8 cellular contexts compared by ENCODE assay signal in genomic region chr4:77385124-77385969, GRCh38.
DNase-seq lines count a peak whose midpoint lies in the region; ATAC-seq and TF ChIP-seq lines count a peak whose summit lies in the region.

No MANE protein-coding gene starts in this region.

- TF ChIP-seq CTCF in LNCAP (IDR thresholded peaks at IDR 0.05) (peak; percentile 84), sigmoid colon (IDR thresholded peaks at IDR 0.05) (peak; percentile 33 to 77 (median 74))

- DNase-seq in DMS114 treated with DMSO at 0.1 percent for 48 hours (lab: John Stamatoyannopoulos, UW; ENCODE audit: unreplicated experiment) (peak; percentile 4), SW480 (ENCODE audit: low spot score) (peak; percentile 40), anterior cingulate cortex (lab: John Stamatoyannopoulos, UW) (peak in 55 of 58 donors; percentile 1 to 72 (median 34)), hepatic stellate cell (ENCODE audit: low spot score) (peak; percentile 34), sigmoid colon (peak; percentile 70)

- intact Hi-C loops in sigmoid colon (cut with DNase I) = loop anchor here (2.0 kb wide), 3 partner anchors 215 to 313 kb away; no protein-coding TSS in a partner anchor

- 3 to 18% methylated on average over 4 of the region's 4 CpGs for WGBS in sigmoid colon, 2 donors

- TF ChIP-seq POLR2A in sigmoid colon (IDR thresholded peaks at IDR 0.05) = no peak

- H3K9me3 ChIP-seq in sigmoid colon = no peaks in the 10 kb centered on the region

- no peaks in the 10 kb centered on the region for H3K27me3 ChIP-seq in sigmoid colon

- peak; percentile 71 for ATAC-seq in GM21515 (IDR thresholded peaks at IDR 0.05; ENCODE audit: unreplicated experiment)
- no peak for ATAC-seq in GM21423 (IDR thresholded peaks at IDR 0.05; ENCODE audit: unreplicated experiment)

- no peak overlapping the region for H3K27ac ChIP-seq in sigmoid colon

- H3K36me3 ChIP-seq in sigmoid colon = no peaks in the 10 kb centered on the region

- no peak for TF ChIP-seq EP300 in sigmoid colon (IDR thresholded peaks at IDR 0.05)

- H3K4me3 ChIP-seq in sigmoid colon = no peak overlapping the region

- H3K4me1 ChIP-seq in sigmoid colon = peaks cover 0 to 4% (median 0%) of the 10 kb centered on the region in 4 donors

Comparison
In these comparisons a context has a peak if more than half of its experiments do, and no peak if none do; other contexts are left out.
1. DNase-seq: peak in every context shown above with its lines; median percentile 70 in sigmoid colon; 40 in SW480; 34 in anterior cingulate cortex; 34 in hepatic stellate cell; 4 in DMS114 treated with DMSO at 0.1 percent for 48 hours.